Comparison of ENCODE assay signal across 11 cellular contexts in the genomic region with DNA sequence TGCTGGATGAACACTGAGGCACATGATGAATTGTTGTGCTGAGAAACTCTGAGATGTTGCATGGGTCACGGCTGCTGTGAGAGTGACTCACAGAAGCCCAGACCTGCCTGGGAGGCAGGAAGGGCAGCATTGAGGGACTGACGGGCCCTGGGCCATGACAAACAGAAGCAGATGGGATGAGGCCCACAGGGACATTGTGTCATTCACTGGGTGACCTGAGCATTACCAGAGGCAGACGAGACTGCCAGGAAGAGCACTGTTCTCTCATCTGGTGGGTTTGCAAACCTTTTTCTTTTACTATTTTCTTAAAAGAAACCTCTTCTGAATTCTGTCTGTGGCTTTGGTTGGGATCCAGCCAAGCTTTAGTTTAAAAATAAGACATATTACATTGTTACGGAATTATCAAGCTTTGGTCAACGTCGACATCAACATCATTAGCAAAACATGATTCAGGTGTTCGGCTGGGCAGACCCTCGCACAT.
DNase-seq lines count a peak whose midpoint lies in the region; ATAC-seq and TF ChIP-seq lines count a peak whose summit lies in the region.
"Had no signal": no experiment of that assay in that cellular context is flagged by ENCODE, and none has a peak within 500 bp of the region (broad histone marks: within the 10 kb centered on the region; RNA-seq: fewer than 3 reads in every experiment).

No MANE protein-coding gene starts in this region.

- H2AFZ ChIP-seq in mesenchymal stem cell (ENCODE audit: low read depth, low read length) = no peak overlapping the region

- no peak overlapping the region for H2BK120ac ChIP-seq in mesenchymal stem cell (ENCODE audit: low read depth, low read length)

- peaks cover 21% of the 10 kb centered on the region for H3K4me1 ChIP-seq in BE2C
- H3K4me1 ChIP-seq in mesenchymal stem cell (ENCODE audit: control insufficient read depth, insufficient read depth, low read depth, low read length) = peaks cover 23% of the 10 kb centered on the region

- H3K23ac ChIP-seq in mesenchymal stem cell (ENCODE audit: low read length in 2 of 2) = no peak overlapping the region

- peak overlapping the region in 1 of 2 donors; percentile 74 for H3K27ac Mint-ChIP-seq in stimulated activated naive CD8-positive, alpha-beta T cell treated with anti-CD3 and anti-CD28 coated beads, Interleukin-15, amount 100 ng/mL, for 72 hours
- no peak overlapping the region for H3K27ac Mint-ChIP-seq in stimulated activated memory B cell treated with anti-CD40 and anti-IgM and Interleukin-4, amounts not matched to agents 10 μg/mL and 1 μg/mL and 100 μg/mL, for 72 hours

- peak overlapping the region; percentile 91 for H3K27ac ChIP-seq in mesenchymal stem cell (ENCODE audit: low read length, poor library complexity, severe bottlenecking)

- no peak overlapping the region for H3K9ac ChIP-seq in mesenchymal stem cell (ENCODE audit: low read length)

- DNase-seq in BE2C (peak; percentile 79), NCI-H1694 (lab: John Stamatoyannopoulos, UW) (peak; percentile 10), dermis microvascular lymphatic vessel endothelial cell (ENCODE audit: low read depth in 2 of 2) (peak; percentile 96 to 100), mesenchymal stem cell (peak; percentile 93), 8988T (no peak)
- DNase-seq in stimulated activated naive CD8-positive, alpha-beta T cell treated with anti-CD3 and anti-CD28 coated beads, Interleukin-15, amount 100 ng/mL, for 72 hours = no peak
- DNase-seq: activated CD8-positive, alpha-beta memory T cell treated with anti-CD3 and anti-CD28 coated beads for 24 hours; H9; NCI-H146 had no signal

- H2BK15ac ChIP-seq in mesenchymal stem cell (ENCODE audit: low read depth, poor library complexity, severe bottlenecking) = no peak overlapping the region

- H3K9me3 ChIP-seq in BE2C = no peaks in the 10 kb centered on the region
- no peaks in the 10 kb centered on the region for H3K9me3 ChIP-seq in mesenchymal stem cell (ENCODE audit: control insufficient read depth, low read length)

- H3K4me3 ChIP-seq in BE2C (ENCODE audit: low read depth, low read length) (no peak overlapping the region), mesenchymal stem cell (ENCODE audit: insufficient read depth in 1 of 2, low read depth in 1 of 2, low read length in 2 of 2) (no peak overlapping the region)

- H2AK5ac ChIP-seq in mesenchymal stem cell (ENCODE audit: low read length, severe bottlenecking) = no peak overlapping the region

- no peaks in the 10 kb centered on the region for H3K36me3 Mint-ChIP-seq in stimulated activated memory B cell treated with anti-CD40 and anti-IgM and Interleukin-4, amounts not matched to agents 10 μg/mL and 1 μg/mL and 100 μg/mL, for 72 hours

- H3K27me3 Mint-ChIP-seq in stimulated activated naive CD8-positive, alpha-beta T cell treated with anti-CD3 and anti-CD28 coated beads, Interleukin-15, amount 100 ng/mL, for 72 hours = no peaks in the 10 kb centered on the region
- H3K27me3 Mint-ChIP-seq in stimulated activated memory B cell treated with anti-CD40 and anti-IgM and Interleukin-4, amounts not matched to agents 10 μg/mL and 1 μg/mL and 100 μg/mL, for 72 hours = peaks cover 9% of the 10 kb centered on the region

- no peak for ATAC-seq in stimulated activated naive CD8-positive, alpha-beta T cell treated with anti-CD3 and anti-CD28 coated beads, Interleukin-15, amount 100 ng/mL, for 72 hours
- no peak for ATAC-seq in HG03108 (IDR thresholded peaks at IDR 0.05; ENCODE audit: unreplicated experiment)
- no peak for ATAC-seq in stimulated activated memory B cell treated with anti-CD40 and anti-IgM and Interleukin-4, amounts not matched to agents 10 μg/mL and 1 μg/mL and 100 μg/mL, for 72 hours

- no peak overlapping the region for H2BK5ac ChIP-seq in mesenchymal stem cell (ENCODE audit: low read depth, low read length, poor library complexity, severe bottlenecking)

- H3K27me3 ChIP-seq in BE2C = no peaks in the 10 kb centered on the region
- H3K27me3 ChIP-seq in mesenchymal stem cell (ENCODE audit: control insufficient read depth in 1 of 2, insufficient read depth in 1 of 2, low read length in 2 of 2) = peaks cover 0 to 42% of the 10 kb centered on the region in 2 experiments

- no peak overlapping the region for H3K14ac ChIP-seq in mesenchymal stem cell (ENCODE audit: low read length in 2 of 2)

- no peaks in the 10 kb centered on the region for H3K36me3 ChIP-seq in BE2C
- H3K36me3 ChIP-seq in mesenchymal stem cell (ENCODE audit: control insufficient read depth in 1 of 2, insufficient read depth in 2 of 2, low read depth in 1 of 2, low read length in 2 of 2) = no peaks in the 10 kb centered on the region

- H3K4ac ChIP-seq in mesenchymal stem cell (ENCODE audit: low read depth in 1 of 2, low read length in 2 of 2) = no peak overlapping the region

- no peak overlapping the region for H3K4me3 Mint-ChIP-seq in stimulated activated naive CD8-positive, alpha-beta T cell treated with anti-CD3 and anti-CD28 coated beads, Interleukin-15, amount 100 ng/mL, for 72 hours
- H3K4me3 Mint-ChIP-seq in stimulated activated memory B cell treated with anti-CD40 and anti-IgM and Interleukin-4, amounts not matched to agents 10 μg/mL and 1 μg/mL and 100 μg/mL, for 72 hours = no peak overlapping the region
- H3K4me3 Mint-ChIP-seq: H9 had no signal

- H3K4me2 ChIP-seq in mesenchymal stem cell (ENCODE audit: low read length, poor library complexity, severe bottlenecking) = no peak overlapping the region

- no peaks in the 10 kb centered on the region for H3K9me3 Mint-ChIP-seq in stimulated activated naive CD8-positive, alpha-beta T cell treated with anti-CD3 and anti-CD28 coated beads, Interleukin-15, amount 100 ng/mL, for 72 hours
- H3K9me3 Mint-ChIP-seq in stimulated activated memory B cell treated with anti-CD40 and anti-IgM and Interleukin-4, amounts not matched to agents 10 μg/mL and 1 μg/mL and 100 μg/mL, for 72 hours = no peaks in the 10 kb centered on the region
- H3K9me3 Mint-ChIP-seq: H9 had no signal

- 6% methylated on average over 8 of the region's 8 CpGs for WGBS in mesenchymal stem cell

- peak overlapping the region in 1 of 2 experiments; percentile 68 for H3K18ac ChIP-seq in mesenchymal stem cell (ENCODE audit: low read depth in 1 of 2, low read length in 2 of 2)

- no peak overlapping the region for H2BK12ac ChIP-seq in mesenchymal stem cell (ENCODE audit: low read length in 2 of 2)

- no peak overlapping the region for H4K8ac ChIP-seq in mesenchymal stem cell (ENCODE audit: low read length)

- no peak for TF ChIP-seq CTCF in BE2C (IDR thresholded peaks at IDR 0.05; ENCODE audit: low read depth, low read length)

- no peak overlapping the region for H4K91ac ChIP-seq in mesenchymal stem cell (ENCODE audit: low read length)

- no peaks in the 10 kb centered on the region for H3K79me1 ChIP-seq in mesenchymal stem cell (replicated peaks; ENCODE audit: low read length, poor library complexity, severe bottlenecking)

- no peaks in the 10 kb centered on the region for H3K4me1 Mint-ChIP-seq in stimulated activated naive CD8-positive, alpha-beta T cell treated with anti-CD3 and anti-CD28 coated beads, Interleukin-15, amount 100 ng/mL, for 72 hours
- H3K4me1 Mint-ChIP-seq in stimulated activated memory B cell treated with anti-CD40 and anti-IgM and Interleukin-4, amounts not matched to agents 10 μg/mL and 1 μg/mL and 100 μg/mL, for 72 hours = no peaks in the 10 kb centered on the region

Comparison
In these comparisons a context has a peak if more than half of its experiments do, and no peak if none do; other contexts are left out.
1. DNase-seq: peak in BE2C (single experiment), NCI-H1694 (single experiment), dermis microvascular lymphatic vessel endothelial cell (2 of 2) and mesenchymal stem cell (single experiment); none in stimulated activated naive CD8-positive, alpha-beta T cell treated with anti-CD3 and anti-CD28 coated beads, Interleukin-15, amount 100 ng/mL, for 72 hours (0 of 2) and 8988T (single experiment).